ENCODE assay signal across 24 cellular contexts in genomic region chrX:84710611-84711010, GRCh38.
"Had no signal": no experiment of that assay in that cellular context is flagged by ENCODE, and none has a peak within 500 bp of the region (broad histone marks: within the 10 kb centered on the region; RNA-seq: fewer than 3 reads in every experiment).

No MANE protein-coding gene starts in this region.

- H3K4me3 ChIP-seq: esophagus muscularis mucosa, right lobe of liver, skin epidermis, stomach, testis, uterus had no signal

- H3K27ac Mint-ChIP-seq: activated naive CD4-positive, alpha-beta T cell treated with anti-CD3 and anti-CD28 coated beads, Interleukin-2, amount 50 U/mL, for 24 hours; brain; memory B cell; nephron; stimulated activated effector memory CD8-positive, alpha-beta T cell treated with anti-CD3 and anti-CD28 coated beads, Interleukin-12 subunit alpha, Interleukin-12 subunit beta, amount 100 ng/mL, for 72 hours had no signal

- H3K9ac ChIP-seq: parathyroid adenoma had no signal

- H3K36me3 ChIP-seq: esophagus muscularis mucosa, right lobe of liver, stomach, uterus had no signal

- H3K4me3 Mint-ChIP-seq: activated naive CD4-positive, alpha-beta T cell treated with anti-CD3 and anti-CD28 coated beads, Interleukin-2, amount 50 U/mL, for 24 hours; brain; memory B cell; nephron; stimulated activated effector memory CD8-positive, alpha-beta T cell treated with anti-CD3 and anti-CD28 coated beads, Interleukin-12 subunit alpha, Interleukin-12 subunit beta, amount 100 ng/mL, for 72 hours had no signal

- H3K4me1 Mint-ChIP-seq: activated naive CD4-positive, alpha-beta T cell treated with anti-CD3 and anti-CD28 coated beads, Interleukin-2, amount 50 U/mL, for 24 hours; brain; memory B cell; nephron; stimulated activated effector memory CD8-positive, alpha-beta T cell treated with anti-CD3 and anti-CD28 coated beads, Interleukin-12 subunit alpha, Interleukin-12 subunit beta, amount 100 ng/mL, for 72 hours had no signal

- H3K9me3 ChIP-seq: esophagus muscularis mucosa, right lobe of liver, stomach, testis, uterus had no signal

- H3K9me3 Mint-ChIP-seq: activated naive CD4-positive, alpha-beta T cell treated with anti-CD3 and anti-CD28 coated beads, Interleukin-2, amount 50 U/mL, for 24 hours; brain; memory B cell; nephron had no signal

- H3K36me3 Mint-ChIP-seq: activated naive CD4-positive, alpha-beta T cell treated with anti-CD3 and anti-CD28 coated beads, Interleukin-2, amount 50 U/mL, for 24 hours; brain; memory B cell; stimulated activated effector memory CD8-positive, alpha-beta T cell treated with anti-CD3 and anti-CD28 coated beads, Interleukin-12 subunit alpha, Interleukin-12 subunit beta, amount 100 ng/mL, for 72 hours had no signal

- DNase-seq: activated gamma-delta T cell treated with Interleukin-2 at 50 U/mL for 16 hours; activated T-cell treated with anti-CD3 and anti-CD28 coated beads, Interleukin-2, amount 50 U/mL, for 1 hour; aorta; central memory CD4-positive, alpha-beta T cell; dermis blood vessel endothelial cell; effector CD8-positive, alpha-beta T cell; hippocampal formation; islet precursor cell; left cardiac atrium; right lobe of liver; stimulated activated CD4-positive, alpha-beta T cell treated with anti-CD3 and anti-CD28 coated beads, Interleukin-1b, Interleukin-23, amount 100 ng/mL, for 48 hours; stomach; T-helper 9 cell; testis; trophoblast cell; uterus had no signal

- H3K27me3 Mint-ChIP-seq: activated naive CD4-positive, alpha-beta T cell treated with anti-CD3 and anti-CD28 coated beads, Interleukin-2, amount 50 U/mL, for 24 hours; brain; memory B cell had no signal

- H3K4me1 ChIP-seq: esophagus muscularis mucosa, parathyroid adenoma, right lobe of liver, stomach, testis, uterus had no signal

- H3K27me3 ChIP-seq: right lobe of liver, stomach, testis, uterus had no signal

- ATAC-seq: left cardiac atrium; right lobe of liver; stimulated activated effector memory CD8-positive, alpha-beta T cell treated with anti-CD3 and anti-CD28 coated beads, Interleukin-12 subunit alpha, Interleukin-12 subunit beta, amount 100 ng/mL, for 72 hours had no signal

- H3K27ac ChIP-seq: esophagus muscularis mucosa, parathyroid adenoma, right lobe of liver, stomach, testis, uterus had no signal
